ENCODE assay signal across 8 cellular contexts in genomic region chr12:1591029-1591428, GRCh38. TPM values are rescaled to one million over a fixed set of nuclear protein-coding genes. Genes with fewer than 3 reads are reported as not detected.
DNase-seq lines count a peak whose midpoint lies in the region; ATAC-seq and TF ChIP-seq lines count a peak whose summit lies in the region.

No MANE protein-coding gene starts in this region.

- H3K27ac ChIP-seq in HUES48 (ENCODE audit: low read depth, low read length) (peak overlapping the region; percentile 88), thyroid gland (peak overlapping the region in 2 of 3 donors; percentile 66)

- H3K27me3 ChIP-seq in HUES48 (ENCODE audit: control insufficient read depth, insufficient read depth, low read length) (peaks cover 84% of the 10 kb centered on the region), thyroid gland (no peaks in the 10 kb centered on the region)

- no peak overlapping the region for H3K9ac ChIP-seq in HUES48 (ENCODE audit: low read depth, low read length)

- DNase-seq in AG10803 (ENCODE audit: low read depth), result no peak
- DNase-seq in iPS-NIHi7 (ENCODE audit: extremely low spot score), result peak; percentile 34
- DNase-seq in thyroid gland, result no peak
- no peak for DNase-seq in islet precursor cell
- DNase-seq in hippocampal formation (lab: John Stamatoyannopoulos, UW), result no peak

- peaks cover 76% of the 10 kb centered on the region for H3K4me1 Mint-ChIP-seq in activated naive CD4-positive, alpha-beta T cell treated with anti-CD3 and anti-CD28 coated beads, Interleukin-2, amount 50 U/mL, for 24 hours

- H3K4me3 ChIP-seq in AG10803 (ENCODE audit: low read length) (peak overlapping the region; percentile 39), HUES48 (ENCODE audit: low read depth, low read length) (peak overlapping the region; percentile 60), thyroid gland (replicated peaks in 1 of 3) (peak overlapping the region in 1 of 3 donors; percentile 9)

- 9 to 14% methylated on average over 4 of the region's 4 CpGs for WGBS in thyroid gland, 2 donors

- no peaks in the 10 kb centered on the region for H3K9me3 ChIP-seq in HUES48 (ENCODE audit: control insufficient read depth, insufficient read depth, low read length)
- H3K9me3 ChIP-seq in thyroid gland, result no peaks in the 10 kb centered on the region

- TF ChIP-seq POLR2A in thyroid gland (IDR thresholded peaks at IDR 0.05), result no peak

- peak overlapping the region; percentile 91 for H3K27ac Mint-ChIP-seq in activated naive CD4-positive, alpha-beta T cell treated with anti-CD3 and anti-CD28 coated beads, Interleukin-2, amount 50 U/mL, for 24 hours

- H3K4me1 ChIP-seq in HUES48 (ENCODE audit: control insufficient read depth, insufficient read depth, low read length) (peaks cover 58% of the 10 kb centered on the region), thyroid gland (peaks cover 53 to 59% of the 10 kb centered on the region in 2 donors)

- no peak for ATAC-seq in HG02642 (IDR thresholded peaks at IDR 0.05; ENCODE audit: poor library complexity, unreplicated experiment)

- TF ChIP-seq CTCF in AG10803 (conservative IDR thresholded peaks at IDR 0.05; ENCODE audit: low read length) (peak; percentile 28; the same call in 1 of the 2 replicates), thyroid gland (IDR thresholded peaks at IDR 0.05) (peak in 2 of 6 experiments; percentile 10 to 13)

- peak overlapping the region; percentile 88 for H3K4me3 Mint-ChIP-seq in activated naive CD4-positive, alpha-beta T cell treated with anti-CD3 and anti-CD28 coated beads, Interleukin-2, amount 50 U/mL, for 24 hours

- no peaks in the 10 kb centered on the region for H3K9me3 Mint-ChIP-seq in activated naive CD4-positive, alpha-beta T cell treated with anti-CD3 and anti-CD28 coated beads, Interleukin-2, amount 50 U/mL, for 24 hours

- H3K36me3 Mint-ChIP-seq in activated naive CD4-positive, alpha-beta T cell treated with anti-CD3 and anti-CD28 coated beads, Interleukin-2, amount 50 U/mL, for 24 hours, result peaks cover 7% of the 10 kb centered on the region

- H3K27me3 Mint-ChIP-seq in activated naive CD4-positive, alpha-beta T cell treated with anti-CD3 and anti-CD28 coated beads, Interleukin-2, amount 50 U/mL, for 24 hours, result no peaks in the 10 kb centered on the region

- no peaks in the 10 kb centered on the region for H3K36me3 ChIP-seq in HUES48 (ENCODE audit: control insufficient read depth, insufficient read depth, low read length)
- H3K36me3 ChIP-seq in thyroid gland, result no peaks in the 10 kb centered on the region

- intact Hi-C loops in thyroid gland (cut with DNase I), result no loop called here

RNA-seq across cellular contexts. Expression of gene FBXL14, which starts 3.4 kb away (rescaled TPM):
- total RNA-seq in thyroid gland, result 10 to 100 TPM; 14.5 to 30.9 (median 21.4) TPM

RNA-seq across cellular contexts. Expression of gene WNT5B, which starts 38.0 kb away (rescaled TPM):
- total RNA-seq in thyroid gland, result 1 to 10 TPM in 1 of 4 donors, under 1 TPM in 3; 0.78 to 4.3 (median 0.95) TPM
